ENCODE assay signal across 1 cellular context in genomic region chr17:40063034-40063765, GRCh38.
TF ChIP-seq lines count a peak whose summit lies in the region.

No MANE protein-coding gene starts in this region.

TF ChIP-seq in HepG2, 621 proteins besides CTCF, POLR2A, EP300 and RAD21 (continued from another document and continues in another):
- no peak for TF ChIP-seq IRF1 (CRISPR knock-in tag; IDR thresholded peaks at IDR 0.05; ENCODE audit: low read depth)
- 0 out of 2 replicates have a peak, but pooled peaks have one; percentile 16 for TF ChIP-seq ZNF724P (CRISPR knock-in tag; IDR thresholded peaks at IDR 0.05; ENCODE audit: borderline replicate concordance)
- TF ChIP-seq NONO (IDR thresholded peaks at IDR 0.05) = no peak
- TF ChIP-seq NONO (CRISPR knock-in tag; conservative IDR thresholded peaks at IDR 0.05) = no peak
- TF ChIP-seq LBX2 (CRISPR knock-in tag; IDR thresholded peaks at IDR 0.05; ENCODE audit: borderline replicate concordance) = no peak; the same call in 1 of the 2 replicates
- no peak; the same call in 1 of the 2 replicates for TF ChIP-seq ZNF639 (CRISPR knock-in tag; conservative IDR thresholded peaks at IDR 0.05)
- peak; percentile 80 for TF ChIP-seq CEBPB (IDR thresholded peaks at IDR 0.05; ENCODE audit: borderline replicate concordance, low read depth, low read length)
- TF ChIP-seq STAT6 (CRISPR knock-in tag; IDR thresholded peaks at IDR 0.05; ENCODE audit: borderline replicate concordance) = no peak
- no peak for TF ChIP-seq SOX5 (CRISPR knock-in tag; IDR thresholded peaks at IDR 0.05; ENCODE audit: borderline replicate concordance)
- no peak for TF ChIP-seq ZNF260 (CRISPR knock-in tag; IDR thresholded peaks at IDR 0.05; ENCODE audit: borderline replicate concordance, low read depth)
- TF ChIP-seq FOXK1 (CRISPR knock-in tag; IDR thresholded peaks at IDR 0.05; ENCODE audit: borderline replicate concordance, low read depth) = no peak
- TF ChIP-seq REST (IDR thresholded peaks at IDR 0.05; ENCODE audit: borderline replicate concordance in 1 of 2, low read depth in 1 of 2, low read length in 2 of 2) = no peak
- TF ChIP-seq IKZF1 (IDR thresholded peaks at IDR 0.05) = no peak
- no peak for TF ChIP-seq ZNF205 (CRISPR knock-in tag; IDR thresholded peaks at IDR 0.05)
- no peak for TF ChIP-seq SCMH1 (CRISPR knock-in tag; IDR thresholded peaks at IDR 0.05; ENCODE audit: borderline replicate concordance)
- no peak for TF ChIP-seq SYNCRIP (IDR thresholded peaks at IDR 0.05; ENCODE audit: insufficient read depth, low read depth, low read length)
- no peak for TF ChIP-seq ELK4 (CRISPR knock-in tag; IDR thresholded peaks at IDR 0.05; ENCODE audit: borderline replicate concordance)
- TF ChIP-seq ZNF281 (CRISPR knock-in tag; IDR thresholded peaks at IDR 0.05; ENCODE audit: borderline replicate concordance) = peak; percentile 50; the same call in 1 of the 2 replicates
- TF ChIP-seq ZBTB44 (CRISPR knock-in tag; IDR thresholded peaks at IDR 0.05) = no peak
- no peak for TF ChIP-seq GPBP1L1 (CRISPR knock-in tag; IDR thresholded peaks at IDR 0.05)
- TF ChIP-seq ZNF614 (CRISPR knock-in tag; IDR thresholded peaks at IDR 0.05; ENCODE audit: borderline replicate concordance) = no peak; the same call in 1 of the 2 replicates
- TF ChIP-seq DBP (CRISPR knock-in tag; IDR thresholded peaks at IDR 0.05; ENCODE audit: not compliant biosample characterization) = no peak
- no peak for TF ChIP-seq ZNF264 (CRISPR knock-in tag; IDR thresholded peaks at IDR 0.05)
- TF ChIP-seq STAT5B (CRISPR knock-in tag; IDR thresholded peaks at IDR 0.05) = no peak
- TF ChIP-seq SNRNP70 (IDR thresholded peaks at IDR 0.05; ENCODE audit: low read depth, low read length) = no peak
